1 cellular context compared by ENCODE assay signal in the genomic region with DNA sequence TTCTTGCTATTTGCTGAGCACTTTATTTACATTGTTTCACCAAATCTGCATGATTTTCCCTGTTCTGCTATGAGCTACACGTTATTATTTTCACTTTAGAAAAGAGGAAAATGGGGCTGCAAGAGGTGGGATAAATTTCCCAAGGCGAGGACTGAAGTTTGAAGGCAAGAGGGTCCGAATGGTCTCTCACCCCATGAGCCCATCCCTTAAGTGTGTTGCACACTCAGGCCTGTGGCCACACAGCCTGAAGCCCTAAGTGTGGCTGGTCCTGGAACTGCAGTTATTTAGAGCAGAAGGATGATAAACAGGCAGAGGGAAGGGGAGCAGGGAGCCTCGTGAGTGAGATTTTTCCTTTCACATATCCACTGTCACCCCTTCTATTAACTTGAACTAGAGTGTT.
TF ChIP-seq lines count a peak whose summit lies in the region.

No MANE protein-coding gene starts in this region.

TF ChIP-seq in GM12878, 131 proteins besides CTCF, POLR2A, EP300 and RAD21:
- TF ChIP-seq STAT3 (IDR thresholded peaks at IDR 0.05; ENCODE audit: low read depth, low read length) (no peak), MEF2A (IDR thresholded peaks at IDR 0.05; ENCODE audit: insufficient read depth, low read depth, low read length) (no peak)
TF ChIP-seq in GM12878: peak in this region for 0.
